ENCODE assay signal across 8 cellular contexts in the genomic region with DNA sequence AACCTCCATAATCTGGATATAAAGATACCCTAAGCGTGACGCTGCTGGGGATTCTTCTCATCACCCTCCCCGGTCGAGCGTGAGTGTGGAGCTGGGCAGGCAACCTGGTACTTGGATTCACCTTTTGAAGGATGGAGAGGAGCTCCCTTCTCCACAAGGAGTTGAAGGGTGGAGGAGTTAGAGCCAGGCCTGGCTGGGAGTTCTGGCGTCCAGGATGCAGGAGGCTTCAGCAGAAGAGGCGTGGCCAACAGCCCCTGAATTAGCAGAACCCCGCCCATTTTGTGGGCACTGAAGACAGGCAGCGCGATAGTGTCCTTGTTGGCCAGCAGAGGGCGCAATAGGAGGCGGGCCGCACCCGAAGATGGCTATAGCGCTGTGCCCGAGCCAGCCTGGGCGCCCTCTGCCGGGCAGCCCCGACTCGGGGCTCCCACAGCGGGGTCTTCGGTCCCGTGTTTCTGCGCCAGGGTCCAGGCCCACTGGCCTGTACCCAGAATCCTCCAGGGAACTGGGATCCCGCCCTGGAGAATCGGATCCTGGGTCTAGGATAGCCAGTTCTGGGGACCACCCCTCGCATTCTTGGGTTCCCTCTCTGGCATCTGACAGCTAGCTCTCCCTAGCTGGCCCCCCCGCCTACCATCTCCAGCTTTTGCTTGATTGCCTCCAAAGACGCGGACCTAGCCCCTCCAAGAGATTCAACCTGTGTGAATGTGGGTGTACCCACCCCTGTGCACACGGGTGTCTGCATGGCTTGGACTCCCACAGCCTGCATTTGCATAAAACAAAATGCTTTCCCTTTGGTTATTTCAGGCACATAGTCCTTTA. TPM values are rescaled to one million over a fixed set of nuclear protein-coding genes. Genes with fewer than 3 reads are reported as not detected.
DNase-seq lines count a peak whose midpoint lies in the region; ATAC-seq, FAIRE-seq and TF ChIP-seq lines count a peak whose summit lies in the region.

No MANE protein-coding gene starts in this region.

- TF ChIP-seq POLR2A in A549 (IDR thresholded peaks at IDR 0.05; ENCODE audit: low read length) (no peak), sigmoid colon (IDR thresholded peaks at IDR 0.05) (no peak)

- H3K4me1 ChIP-seq in A549 (peaks cover 9% of the 10 kb centered on the region; the same call in 1 of the 3 replicates), right cardiac atrium (ENCODE audit: control insufficient read depth, insufficient read depth, low read length) (peaks cover 5% of the 10 kb centered on the region), sigmoid colon (peaks cover 0 to 29% (median 21%) of the 10 kb centered on the region in 4 donors)

- POLR2A ChIA-PET in A549 (lab: Yijun Ruan, JAX) = interaction anchor here (0.6 kb wide), 1 partner anchor 206 kb away, joined by 5 read pairs; the partner anchor contains the start of gene HOXC8

- H3K4me2 ChIP-seq in A549 = peak overlapping the region; percentile 89

- peak; percentile 100 for TF ChIP-seq CTCF in A549 (IDR thresholded peaks at IDR 0.05)
- peak; percentile 44 to 87 (median 74) for TF ChIP-seq CTCF in sigmoid colon (IDR thresholded peaks at IDR 0.05)

- H3K4me3 ChIP-seq in A549 (peak overlapping the region; percentile 35), right cardiac atrium (ENCODE audit: low read length) (no peak overlapping the region), sigmoid colon (no peak overlapping the region)

- intact Hi-C loops in right cardiac atrium (cut with DNase I) (loop anchor here in 3 of 4 donors (5.0 to 10.0 kb wide), 3 partner anchors 148 to 153 kb away; partner anchors contain the start of gene GPR84 (in 2 of the 3)), sigmoid colon (cut with DNase I) (loop anchor here (5.0 kb wide), 1 partner anchor 148 kb away; the partner anchor contains the start of gene GPR84)

- FAIRE-seq in A549 (lab: Jason Lieb, UNC) = no peak

- ATAC-seq in A549 (peak; percentile 70 to 88), GM18517 (IDR thresholded peaks at IDR 0.05; ENCODE audit: unreplicated experiment) (peak; percentile 80), HG03039 (IDR thresholded peaks at IDR 0.05; ENCODE audit: unreplicated experiment) (peak; percentile 76), right cardiac atrium (peak; percentile 86)

- H3K27ac ChIP-seq in A549 (peak overlapping the region; percentile 27 to 77; a peak in 4 of 6 replicates), right cardiac atrium (ENCODE audit: low read length) (no peak overlapping the region), sigmoid colon (no peak overlapping the region)

- H3K27me3 ChIP-seq in right cardiac atrium (ENCODE audit: control insufficient read depth, insufficient read depth) (no peaks in the 10 kb centered on the region), sigmoid colon (peaks cover 32 to 86% (median 81%) of the 10 kb centered on the region in 3 donors)

- TF ChIP-seq EP300 in A549 (IDR thresholded peaks at IDR 0.05) (no peak), sigmoid colon (IDR thresholded peaks at IDR 0.05) (no peak)

- H3K9me3 ChIP-seq in A549 (no peaks in the 10 kb centered on the region), right cardiac atrium (ENCODE audit: control insufficient read depth, low read length) (no peaks in the 10 kb centered on the region), sigmoid colon (no peaks in the 10 kb centered on the region)

- peak; percentile 78 to 95 for DNase-seq in A549 (ENCODE audit: low read depth in 1 of 2, low spot score in 1 of 2)
- DNase-seq in NCI-H2029 (lab: John Stamatoyannopoulos, UW) = peak; percentile 95
- DNase-seq in T-helper 2 cell = peak; percentile 77 to 93 (median 86)
- peak; percentile 64 for DNase-seq in amniotic stem cell (lab: John Stamatoyannopoulos, UW)
- DNase-seq in right cardiac atrium = peak; percentile 89 to 94 (median 92)
- DNase-seq in sigmoid colon = peak; percentile 88

- no peaks in the 10 kb centered on the region for H3K36me3 ChIP-seq in sigmoid colon

- TF ChIP-seq RAD21 in A549 (conservative IDR thresholded peaks at IDR 0.05 in 1 of 2, IDR thresholded peaks at IDR 0.05 in 1 of 2) = peak; percentile 38 to 67

- CTCF ChIA-PET in A549 (lab: Yijun Ruan, JAX) = interaction anchor here (0.5 to 5.1 kb wide), 67 partner anchors 9 to 891 kb away, joined by 3 to 113 read pairs (median 5); partner anchors contain the start of genes COPZ1, HOXC10, HOXC4 and HOXC5

- 18% methylated on average over 30 of the region's 31 CpGs for WGBS in A549 (ENCODE audit: missing lambda C conversion rate)
- 17% methylated on average over 31 of the region's 31 CpGs for WGBS in right cardiac atrium
- 18% methylated on average over 31 of the region's 31 CpGs for WGBS in sigmoid colon, 2 donors

TF ChIP-seq in A549, 52 proteins besides CTCF, POLR2A, EP300 and RAD21:
- TF ChIP-seq MYC (IDR thresholded peaks at IDR 0.05; ENCODE audit: borderline replicate concordance, low read length) (peak; percentile 58; the same call in 1 of the 2 replicates), EHMT2 (IDR thresholded peaks at IDR 0.05; ENCODE audit: low read depth) (no peak), CBX2 (IDR thresholded peaks at IDR 0.05; ENCODE audit: borderline replicate concordance, low read depth) (no peak), JUNB (IDR thresholded peaks at IDR 0.05) (no peak), SREBF2 (IDR thresholded peaks at IDR 0.05) (0 out of 2 replicates have a peak, but pooled peaks have one; percentile 9), RFX5 (IDR thresholded peaks at IDR 0.05) (0 out of 2 replicates have a peak, but pooled peaks have one; percentile 18), CHD4 (IDR thresholded peaks at IDR 0.05; ENCODE audit: borderline replicate concordance) (0 out of 2 replicates have a peak, but pooled peaks have one; percentile 27), REST (IDR thresholded peaks at IDR 0.05) (no peak), SMC3 (IDR thresholded peaks at IDR 0.05) (peak; percentile 87), ZNF302 (CRISPR knock-in tag; IDR thresholded peaks at IDR 0.05) (no peak), FOSB (CRISPR knock-in tag; IDR thresholded peaks at IDR 0.05) (no peak), HMGXB4 (CRISPR knock-in tag; IDR thresholded peaks at IDR 0.05; ENCODE audit: borderline replicate concordance) (peak; percentile 50; the same call in 1 of the 2 replicates), ZFP36 (IDR thresholded peaks at IDR 0.05; ENCODE audit: borderline replicate concordance, partially characterized antibody) (no peak)
- TF ChIP-seq, protein P1, sequence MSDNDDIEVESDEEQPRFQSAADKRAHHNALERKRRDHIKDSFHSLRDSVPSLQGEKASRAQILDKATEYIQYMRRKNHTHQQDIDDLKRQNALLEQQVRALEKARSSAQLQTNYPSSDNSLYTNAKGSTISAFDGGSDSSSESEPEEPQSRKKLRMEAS (IDR thresholded peaks at IDR 0.05) = peak; percentile 79
- TF ChIP-seq, protein P2, sequence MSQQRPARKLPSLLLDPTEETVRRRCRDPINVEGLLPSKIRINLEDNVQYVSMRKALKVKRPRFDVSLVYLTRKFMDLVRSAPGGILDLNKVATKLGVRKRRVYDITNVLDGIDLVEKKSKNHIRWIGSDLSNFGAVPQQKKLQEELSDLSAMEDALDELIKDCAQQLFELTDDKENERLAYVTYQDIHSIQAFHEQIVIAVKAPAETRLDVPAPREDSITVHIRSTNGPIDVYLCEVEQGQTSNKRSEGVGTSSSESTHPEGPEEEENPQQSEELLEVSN (IDR thresholded peaks at IDR 0.05; ENCODE audit: borderline replicate concordance, low read depth) = no peak
TF ChIP-seq in A549: peak in this region for 7.

RNA-seq across cellular contexts. Expression of gene SMUG1, which starts 26.0 kb away (rescaled TPM):
- 34.8 and 40.7 TPM in 2 replicates for polyA plus RNA-seq in A549 (2011; rRNA removed)
- polyA plus RNA-seq in A549 (2012; cell fraction: cytosol; rRNA removed) = 42.2 and 49.4 TPM in 2 replicates
- 40.3 and 42.2 TPM in 2 replicates for polyA plus RNA-seq in A549 (2012; cell fraction: nucleus; rRNA removed)
- 27.6 to 32.5 TPM (median 30.9 TPM) in 3 replicates for polyA plus RNA-seq in A549 (2017; fragmentation: RNase III; extraction: RNeasy Plus Mini Kit Qiagen cat#74134 plus additional on column Dnase treatment)
- 40.1 and 41.6 TPM in 2 replicates for polyA minus RNA-seq in A549 (2011; rRNA and poly(A)+ RNA removed)
- total RNA-seq in right cardiac atrium = 10 to 100 TPM; 16.8 to 20.7 (median 18.6) TPM
- polyA plus RNA-seq in right cardiac atrium = 26.3 TPM
- 10 to 100 TPM; 21.4 to 40.4 (median 38.1) TPM for total RNA-seq in sigmoid colon
- 10 to 100 TPM; 21.5 to 64.7 (median 43.8) TPM for polyA plus RNA-seq in sigmoid colon

Comparison
In these comparisons a context has a peak if more than half of its experiments do, and no peak if none do; other contexts are left out.
1. H3K27ac ChIP-seq: peak in A549 (2 of 2); none in right cardiac atrium (single experiment) and sigmoid colon (0 of 4).
2. Peak in every context shown above with its lines, with median percentiles within 50 percentile points of each other: ATAC-seq and DNase-seq.